In genomic region chr4:109433281-109434006, GRCh38 we compare ENCODE assay signal across 8 cellular contexts. TPM values are rescaled to one million over a fixed set of nuclear protein-coding genes. Genes with fewer than 3 reads are reported as not detected.
DNase-seq lines count a peak whose midpoint lies in the region; ATAC-seq lines count a peak whose summit lies in the region.

SEC24B (plus strand) TSS chr4:109433815; CDS start chr4:109433870, 55 bp downstream.

- DNase-seq in AG08396 (ENCODE audit: low spot score), result peak; percentile 87
- peak; percentile 65 for DNase-seq in NCI-H2227 treated with DMSO at 0.1 percent for 48 hours (lab: John Stamatoyannopoulos, UW)
- peak; percentile 83 for DNase-seq in activated CD4-positive, alpha-beta T cell treated with anti-CD3 and anti-CD28 coated beads for 1 hour
- DNase-seq in cerebellum (ENCODE audit: low spot score), result peak; percentile 85
- peak; percentile 88 for DNase-seq in stimulated activated CD4-positive, alpha-beta T cell treated with anti-CD3 and anti-CD28 coated beads, Interleukin-1b, Interleukin-23, amount 100 ng/mL, for 48 hours

- no peaks in the 10 kb centered on the region for H3K27me3 ChIP-seq in layer of hippocampus (ENCODE audit: control insufficient read depth, insufficient read depth, low read length)

- H3K27ac ChIP-seq in layer of hippocampus (ENCODE audit: low read depth, low read length), result peak within 1 kb of the TSS; percentile 84

- peak; percentile 82 for ATAC-seq in GM18873 (IDR thresholded peaks at IDR 0.05; ENCODE audit: low FRiP score, unreplicated experiment)
- ATAC-seq in HG03135 (IDR thresholded peaks at IDR 0.05; ENCODE audit: unreplicated experiment), result peak; percentile 90

RNA-seq across cellular contexts. Expression of gene SEC24B, which starts in this region (rescaled TPM):
- total RNA-seq in cerebellum, result 32.9 TPM

Comparison
In these comparisons a context has a peak if more than half of its experiments do, and no peak if none do; other contexts are left out.
1. Peak in every context shown above with its lines: DNase-seq, ATAC-seq and H3K27ac ChIP-seq.